16 cellular contexts compared by ENCODE assay signal in genomic region chr1:198918920-198919319, GRCh38.
DNase-seq lines count a peak whose midpoint lies in the region; ATAC-seq and TF ChIP-seq lines count a peak whose summit lies in the region.
"Had no signal": no experiment of that assay in that cellular context is flagged by ENCODE, and none has a peak within 500 bp of the region (broad histone marks: within the 10 kb centered on the region; RNA-seq: fewer than 3 reads in every experiment).

No MANE protein-coding gene starts in this region.

- peaks cover 54% of the 10 kb centered on the region for H3K4me1 ChIP-seq in RWPE2 (ENCODE audit: insufficient read depth, poor library complexity, severe bottlenecking)
- H3K4me1 ChIP-seq: gastroesophageal sphincter, psoas muscle, uterus had no signal

- no peak for DNase-seq in activated naive CD4-positive, alpha-beta T cell (lab: John Stamatoyannopoulos, UW)
- DNase-seq in RWPE2 (ENCODE audit: low spot score) (no peak), choroid plexus epithelial cell (ENCODE audit: low read depth) (peak; percentile 54), NOMO-1 (lab: John Stamatoyannopoulos, UW; ENCODE audit: unreplicated experiment in 2 of 2) (no peak), superior temporal gyrus (ENCODE audit: extremely low spot score) (no peak)
- no peak for DNase-seq in stimulated activated naive CD8-positive, alpha-beta T cell treated with anti-CD3 and anti-CD28 coated beads, Interleukin-15, amount 100 ng/mL, for 72 hours
- DNase-seq: activated CD4-positive, alpha-beta T cell treated with anti-CD3 and anti-CD28 coated beads, Interleukin-2, amount 50 U/mL, for 1 hour; DMS79; kidney; psoas muscle; stimulated activated CD8-positive, alpha-beta memory T cell treated with anti-CD3 and anti-CD28 coated beads, Interleukin-4, amount 100 ng/mL, for 48 hours; uterus had no signal

- H3K27ac Mint-ChIP-seq in activated naive CD4-positive, alpha-beta T cell treated with anti-CD3 and anti-CD28 coated beads, Interleukin-2, amount 50 U/mL, for 24 hours, result peak overlapping the region; percentile 44
- H3K27ac Mint-ChIP-seq in stimulated activated naive CD8-positive, alpha-beta T cell treated with anti-CD3 and anti-CD28 coated beads, Interleukin-15, amount 100 ng/mL, for 72 hours, result peak overlapping the region; percentile 71 to 84

- peaks cover 5% of the 10 kb centered on the region for H3K36me3 Mint-ChIP-seq in activated naive CD4-positive, alpha-beta T cell treated with anti-CD3 and anti-CD28 coated beads, Interleukin-2, amount 50 U/mL, for 24 hours

- TF ChIP-seq CTCF in RWPE2 (IDR thresholded peaks at IDR 0.05; ENCODE audit: poor library complexity, severe bottlenecking), result no peak
- TF ChIP-seq CTCF in choroid plexus epithelial cell (conservative IDR thresholded peaks at IDR 0.05; ENCODE audit: low read depth, low read length), result no peak

- peaks cover 65% of the 10 kb centered on the region for H3K4me1 Mint-ChIP-seq in activated naive CD4-positive, alpha-beta T cell treated with anti-CD3 and anti-CD28 coated beads, Interleukin-2, amount 50 U/mL, for 24 hours
- H3K4me1 Mint-ChIP-seq in stimulated activated naive CD8-positive, alpha-beta T cell treated with anti-CD3 and anti-CD28 coated beads, Interleukin-15, amount 100 ng/mL, for 72 hours, result peaks cover 72% of the 10 kb centered on the region

- no peaks in the 10 kb centered on the region for H3K9me3 Mint-ChIP-seq in activated naive CD4-positive, alpha-beta T cell treated with anti-CD3 and anti-CD28 coated beads, Interleukin-2, amount 50 U/mL, for 24 hours
- H3K9me3 Mint-ChIP-seq in stimulated activated naive CD8-positive, alpha-beta T cell treated with anti-CD3 and anti-CD28 coated beads, Interleukin-15, amount 100 ng/mL, for 72 hours, result peaks cover 0 to 4% of the 10 kb centered on the region in 2 donors

- H3K36me3 ChIP-seq in RWPE2 (ENCODE audit: low read depth), result peaks cover 25% of the 10 kb centered on the region
- H3K36me3 ChIP-seq: gastroesophageal sphincter, uterus had no signal

- peak overlapping the region; percentile 73 for H3K4me3 Mint-ChIP-seq in activated naive CD4-positive, alpha-beta T cell treated with anti-CD3 and anti-CD28 coated beads, Interleukin-2, amount 50 U/mL, for 24 hours
- H3K4me3 Mint-ChIP-seq in stimulated activated naive CD8-positive, alpha-beta T cell treated with anti-CD3 and anti-CD28 coated beads, Interleukin-15, amount 100 ng/mL, for 72 hours, result peak overlapping the region; percentile 37 to 83

- H3K27me3 Mint-ChIP-seq in activated naive CD4-positive, alpha-beta T cell treated with anti-CD3 and anti-CD28 coated beads, Interleukin-2, amount 50 U/mL, for 24 hours, result no peaks in the 10 kb centered on the region
- no peaks in the 10 kb centered on the region for H3K27me3 Mint-ChIP-seq in stimulated activated naive CD8-positive, alpha-beta T cell treated with anti-CD3 and anti-CD28 coated beads, Interleukin-15, amount 100 ng/mL, for 72 hours

- peak overlapping the region; percentile 80 for H3K27ac ChIP-seq in RWPE2 (ENCODE audit: poor library complexity, severe bottlenecking)
- H3K27ac ChIP-seq: gastroesophageal sphincter, psoas muscle, uterus had no signal

- no peaks in the 10 kb centered on the region for H3K27me3 ChIP-seq in RWPE2 (ENCODE audit: insufficient read depth, poor library complexity, severe bottlenecking)
- H3K27me3 ChIP-seq: gastroesophageal sphincter, uterus had no signal

- no peaks in the 10 kb centered on the region for H3K9me3 ChIP-seq in RWPE2 (ENCODE audit: severe bottlenecking)
- H3K9me3 ChIP-seq: gastroesophageal sphincter, psoas muscle, uterus had no signal

- H3K4me3 ChIP-seq in RWPE2 (ENCODE audit: severe bottlenecking), result no peak overlapping the region
- no peak overlapping the region for H3K4me3 ChIP-seq in choroid plexus epithelial cell (ENCODE audit: low read depth, low read length)
- H3K4me3 ChIP-seq: gastroesophageal sphincter, GM12878, psoas muscle, uterus had no signal

- ATAC-seq in RWPE2 (ENCODE audit: low read depth), result peak; percentile 64
- ATAC-seq in stimulated activated naive CD8-positive, alpha-beta T cell treated with anti-CD3 and anti-CD28 coated beads, Interleukin-15, amount 100 ng/mL, for 72 hours, result no peak
- ATAC-seq in HG03159 (IDR thresholded peaks at IDR 0.05; ENCODE audit: unreplicated experiment), result no peak
- ATAC-seq: gastroesophageal sphincter, psoas muscle had no signal
